8 cellular contexts compared by ENCODE assay signal in the genomic region with DNA sequence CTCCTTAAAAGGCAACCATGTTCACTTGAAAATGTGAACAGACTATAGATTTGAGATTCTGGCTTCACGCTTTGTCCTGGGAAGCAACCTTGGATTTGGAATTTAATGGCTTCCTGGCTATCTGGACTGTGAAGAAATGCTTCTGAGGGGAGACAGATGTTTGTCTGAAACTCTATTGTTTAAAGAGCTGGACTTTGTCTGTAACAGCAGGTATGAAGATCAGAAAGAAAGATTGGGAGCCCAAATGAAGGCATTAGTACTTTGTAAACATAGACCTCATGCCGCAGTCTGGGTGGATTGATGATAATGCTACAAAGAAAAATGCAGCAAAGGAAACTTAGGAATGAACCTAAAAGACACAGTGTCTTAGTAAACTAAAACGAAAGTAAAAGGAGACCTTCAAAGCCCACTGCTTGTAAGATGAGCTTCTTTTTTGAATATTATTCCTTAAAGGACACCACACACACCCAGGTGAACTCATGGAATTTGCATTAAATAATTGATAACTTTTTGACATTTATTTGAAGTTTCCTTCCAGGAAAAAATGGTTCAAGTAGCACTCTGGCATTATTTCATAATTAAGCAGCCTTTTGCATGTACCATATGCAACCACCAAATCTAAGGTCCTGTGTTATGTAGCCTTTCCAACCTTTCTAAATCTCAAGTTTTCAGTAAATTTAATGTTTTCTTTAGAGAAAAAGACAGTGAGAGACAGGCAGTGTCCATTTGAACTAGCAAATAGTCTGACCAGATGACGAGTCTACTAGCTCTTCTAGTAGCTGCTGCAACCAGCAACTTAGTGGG.
A peak's percentile ranks its signal among the peaks of the same experiment; 100 is the strongest.
DNase-seq lines count a peak whose midpoint lies in the region; ATAC-seq and TF ChIP-seq lines count a peak whose summit lies in the region.
"Not testable (repeated sequence)": the region's sequence is repeated elsewhere in the genome, so short reads cannot be mapped to it uniquely, and the experiment has no call there.

No MANE protein-coding gene starts in this region.

- not testable (repeated sequence) for H2AK5ac ChIP-seq in neuronal stem cell (ENCODE audit: low read depth, low read length)

- not testable (repeated sequence) for H3K36me3 ChIP-seq in DND-41 (ENCODE audit: insufficient read depth, low read length); KOPT-K1 (ENCODE audit: insufficient read depth, low read length); hepatocyte (replicated peaks; ENCODE audit: insufficient read depth, low read depth); neuronal stem cell (replicated peaks in 1 of 2; ENCODE audit: control insufficient read depth in 2 of 2, insufficient read depth in 2 of 2, low read length in 2 of 2); thoracic aorta

- 17% methylated on average over 4 of the region's 4 CpGs for WGBS in hepatocyte (ENCODE audit: low lambda C conversion rate, missing lambda C conversion rate)
- no CpG with 5 or more reads among the region's 4 CpGs for WGBS in neuronal stem cell (ENCODE audit: extremely low coverage in 2 of 2, insufficient read length in 2 of 2, insufficient replicate concordance in 1 of 2), 2 donors

- not testable (repeated sequence) for H3K4me1 Mint-ChIP-seq in T-helper 2 cell treated with Interferon-gamma antibody and Interleukin-4, amounts not matched to agents 5 μg/mL and 100 μg/mL, for 36 hours (ENCODE audit: low read depth)
- H3K4me1 Mint-ChIP-seq in activated naive CD4-positive, alpha-beta T cell treated with anti-CD3 and anti-CD28 coated beads, Interleukin-2, amount 50 U/mL, for 24 hours = peaks cover 16% of the 10 kb centered on the region

- not testable (repeated sequence) for H3K18ac ChIP-seq in neuronal stem cell (ENCODE audit: low read length)

- H3K4ac ChIP-seq in neuronal stem cell (ENCODE audit: low read length) = not testable (repeated sequence)

- not testable (repeated sequence) for H3K36me3 Mint-ChIP-seq in T-helper 2 cell treated with Interferon-gamma antibody and Interleukin-4, amounts not matched to agents 5 μg/mL and 100 μg/mL, for 36 hours (ENCODE audit: low read depth); activated naive CD4-positive, alpha-beta T cell treated with anti-CD3 and anti-CD28 coated beads, Interleukin-2, amount 50 U/mL, for 24 hours

- H3K23ac ChIP-seq in neuronal stem cell (ENCODE audit: low read depth, low read length, poor library complexity) = not testable (repeated sequence)

- not testable (repeated sequence) for H2BK15ac ChIP-seq in neuronal stem cell (ENCODE audit: low read length)

- H4K20me1 ChIP-seq in DND-41 (ENCODE audit: insufficient read depth, low read length); hepatocyte (ENCODE audit: insufficient read depth, poor library complexity, severe bottlenecking): not testable (repeated sequence)

- H3K9me3 Mint-ChIP-seq in T-helper 2 cell treated with Interferon-gamma antibody and Interleukin-4, amounts not matched to agents 5 μg/mL and 100 μg/mL, for 36 hours; activated naive CD4-positive, alpha-beta T cell treated with anti-CD3 and anti-CD28 coated beads, Interleukin-2, amount 50 U/mL, for 24 hours: not testable (repeated sequence)

- H3K4me2 ChIP-seq in DND-41 (ENCODE audit: insufficient read depth, low read length) (peak overlapping the region; percentile 57), hepatocyte (peak overlapping the region; percentile 71)
- H3K4me2 ChIP-seq in neuronal stem cell (ENCODE audit: insufficient read depth, low read length, poor library complexity, severe bottlenecking) = not testable (repeated sequence)

- DNase-seq in DND-41; T-helper 2 cell treated with Interferon-gamma antibody and Interleukin-4, amounts not matched to agents 5 μg/mL and 100 μg/mL, for 36 hours (ENCODE audit: low spot score); hepatocyte (ENCODE audit: low spot score); neuronal stem cell (ENCODE audit: low spot score); thoracic aorta (ENCODE audit: low spot score): not testable (repeated sequence)
- DNase-seq in dermis blood vessel endothelial cell = peak; percentile 5

- not testable (repeated sequence) for H4K91ac ChIP-seq in neuronal stem cell (ENCODE audit: low read depth, low read length, poor library complexity)

- H3K9me2 ChIP-seq in hepatocyte (replicated peaks; ENCODE audit: insufficient read depth) = not testable (repeated sequence)

- H3K27ac Mint-ChIP-seq in T-helper 2 cell treated with Interferon-gamma antibody and Interleukin-4, amounts not matched to agents 5 μg/mL and 100 μg/mL, for 36 hours; activated naive CD4-positive, alpha-beta T cell treated with anti-CD3 and anti-CD28 coated beads, Interleukin-2, amount 50 U/mL, for 24 hours: not testable (repeated sequence)

- not testable (repeated sequence) for H3K9me3 ChIP-seq in DND-41 (ENCODE audit: insufficient read depth, low read length, severe bottlenecking); KOPT-K1 (ENCODE audit: insufficient read depth, low read length, poor library complexity, severe bottlenecking); hepatocyte (ENCODE audit: low read depth); neuronal stem cell (replicated peaks in 1 of 2; ENCODE audit: control insufficient read depth in 2 of 2, insufficient read depth in 1 of 2, low read depth in 1 of 2, low read length in 2 of 2); thoracic aorta

- not testable (repeated sequence) for TF ChIP-seq CTCF in DND-41 (IDR thresholded peaks at IDR 0.05; ENCODE audit: borderline replicate concordance, extremely low read depth, low read length, poor library complexity, severe bottlenecking); hepatocyte (IDR thresholded peaks at IDR 0.05; ENCODE audit: poor library complexity); thoracic aorta (IDR thresholded peaks at IDR 0.05)

- H3K4me1 ChIP-seq in DND-41 (ENCODE audit: insufficient read depth, low read length); neuronal stem cell (ENCODE audit: control insufficient read depth in 2 of 2, insufficient read depth in 1 of 2, low read depth in 1 of 2, low read length in 2 of 2); thoracic aorta (ENCODE audit: control insufficient read depth in 1 of 2, low read depth in 2 of 2): not testable (repeated sequence)
- H3K4me1 ChIP-seq in hepatocyte (ENCODE audit: insufficient read depth) = peaks cover 10% of the 10 kb centered on the region

- not testable (repeated sequence) for H3K14ac ChIP-seq in neuronal stem cell (ENCODE audit: low read length)

- peak overlapping the region; percentile 37 for H3K4me3 Mint-ChIP-seq in T-helper 2 cell treated with Interferon-gamma antibody and Interleukin-4, amounts not matched to agents 5 μg/mL and 100 μg/mL, for 36 hours
- peak overlapping the region; percentile 33 for H3K4me3 Mint-ChIP-seq in activated naive CD4-positive, alpha-beta T cell treated with anti-CD3 and anti-CD28 coated beads, Interleukin-2, amount 50 U/mL, for 24 hours

- H2AFZ ChIP-seq in DND-41 (ENCODE audit: low read depth, low read length) (peak overlapping the region; percentile 74), hepatocyte (peak overlapping the region; percentile 26), neuronal stem cell (ENCODE audit: low read length) (peak overlapping the region; percentile 58)

- peak; percentile 92 for ATAC-seq in DND-41 (ENCODE audit: insufficient read depth, low read depth)
- not testable (repeated sequence) for ATAC-seq in thoracic aorta (ENCODE audit: insufficient number of reproducible peaks, low FRiP score, low read depth)

- H3K9ac ChIP-seq in DND-41 (ENCODE audit: low read depth, low read length); neuronal stem cell (ENCODE audit: low read depth, low read length, poor library complexity): not testable (repeated sequence)

- not testable (repeated sequence) for H2BK12ac ChIP-seq in neuronal stem cell (ENCODE audit: low read length)

- H3K27ac ChIP-seq in DND-41 (ENCODE audit: low read length); neuronal stem cell (replicated peaks; ENCODE audit: low read length); thoracic aorta: not testable (repeated sequence)
- peak overlapping the region; percentile 22 for H3K27ac ChIP-seq in KOPT-K1 (ENCODE audit: low read depth, low read length, poor library complexity, severe bottlenecking)
- peak overlapping the region; percentile 30 for H3K27ac ChIP-seq in hepatocyte

- H2BK120ac ChIP-seq in neuronal stem cell (ENCODE audit: low read depth, low read length) = not testable (repeated sequence)

- H4K8ac ChIP-seq in neuronal stem cell (ENCODE audit: low read depth, low read length) = not testable (repeated sequence)

- H3K27me3 ChIP-seq in DND-41 (ENCODE audit: insufficient read depth, low read length, poor library complexity); hepatocyte; neuronal stem cell (ENCODE audit: control insufficient read depth in 3 of 3, insufficient read depth in 3 of 3, low read depth in 1 of 3, low read length in 3 of 3); thoracic aorta (replicated peaks; ENCODE audit: insufficient read depth): not testable (repeated sequence)

- H3K4me3 ChIP-seq in DND-41 (ENCODE audit: low read depth in 1 of 2, low read length in 2 of 2) (peak overlapping the region in 1 of 2 experiments; percentile 39; a peak in 2 of 4 replicates), thoracic aorta (peak overlapping the region; percentile 41)
- not testable (repeated sequence) for H3K4me3 ChIP-seq in hepatocyte; neuronal stem cell (ENCODE audit: low read length in 2 of 2)

- H3K79me1 ChIP-seq in neuronal stem cell (ENCODE audit: low read depth, low read length) = not testable (repeated sequence)

- H3K27me3 Mint-ChIP-seq in T-helper 2 cell treated with Interferon-gamma antibody and Interleukin-4, amounts not matched to agents 5 μg/mL and 100 μg/mL, for 36 hours (ENCODE audit: low read depth); activated naive CD4-positive, alpha-beta T cell treated with anti-CD3 and anti-CD28 coated beads, Interleukin-2, amount 50 U/mL, for 24 hours: not testable (repeated sequence)

- H3K79me2 ChIP-seq in DND-41 (ENCODE audit: insufficient read depth, low read length); hepatocyte: not testable (repeated sequence)

- not testable (repeated sequence) for H2BK5ac ChIP-seq in neuronal stem cell (ENCODE audit: low read length)
